In genomic region chr17:37713028-37713431, GRCh38 we compare ENCODE assay signal across 18 cellular contexts. TPM values are rescaled to one million over a fixed set of nuclear protein-coding genes. Genes with fewer than 3 reads are reported as not detected.
A peak's percentile ranks its signal among the peaks of the same experiment; 100 is the strongest.
DNase-seq lines count a peak whose midpoint lies in the region; ATAC-seq and TF ChIP-seq lines count a peak whose summit lies in the region.
"Had no signal": no experiment of that assay in that cellular context is flagged by ENCODE, and none has a peak within 500 bp of the region (broad histone marks: within the 10 kb centered on the region; RNA-seq: fewer than 3 reads in every experiment).

No MANE protein-coding gene starts in this region.

- TF ChIP-seq EP300 in upper lobe of left lung (IDR thresholded peaks at IDR 0.05), result no peak

- peaks cover 8% of the 10 kb centered on the region for H3K9me3 Mint-ChIP-seq in endodermal cell
- H3K9me3 Mint-ChIP-seq: GM23338 had no signal

- no peak overlapping the region for H3K4me3 ChIP-seq in endodermal cell (ENCODE audit: low read length)
- no peak overlapping the region for H3K4me3 ChIP-seq in lower lobe of right lung
- no peak overlapping the region for H3K4me3 ChIP-seq in upper lobe of left lung
- H3K4me3 ChIP-seq: GM23338, SJSA1 had no signal

- H3K27ac ChIP-seq in endodermal cell (ENCODE audit: low read depth, low read length) (no peak overlapping the region), lower lobe of right lung (peak overlapping the region; percentile 33), upper lobe of left lung (peak overlapping the region; percentile 7 to 51 (median 25))
- H3K27ac ChIP-seq: HL-60, SJSA1 had no signal

- peak; percentile 0 for DNase-seq in NCI-H1436 (lab: John Stamatoyannopoulos, UW)
- DNase-seq in NCI-H1436 treated with DMSO at 0.1 percent for 48 hours (lab: John Stamatoyannopoulos, UW), result no peak
- no peak for DNase-seq in endodermal cell
- no peak for DNase-seq in lower lobe of right lung
- DNase-seq in upper lobe of left lung, result no peak
- DNase-seq in NCI-H69 (lab: John Stamatoyannopoulos, UW), result no peak
- no peak for DNase-seq in AML-193 (lab: John Stamatoyannopoulos, UW)
- DNase-seq: DND-41, GDM1, KBM-7, NCI-H2081 treated with DMSO at 0.1 percent for 48 hours, NCI-H524, PC-3 had no signal

- WGBS in endodermal cell (ENCODE audit: insufficient coverage in 1 of 2, insufficient read length in 1 of 2), 2 experiments, result 88 to 90% methylated on average over 4 to 6 of the region's 6 CpGs
- WGBS in upper lobe of left lung, 2 donors, result 44 to 54% methylated on average over 6 of the region's 6 CpGs

- H3K36me3 Mint-ChIP-seq in endodermal cell (ENCODE audit: low read depth), result peaks cover 72% of the 10 kb centered on the region

- no peaks in the 10 kb centered on the region for H3K27me3 Mint-ChIP-seq in endodermal cell (ENCODE audit: insufficient read depth)

- H3K27me3 ChIP-seq in endodermal cell (ENCODE audit: control insufficient read depth, insufficient read depth, low read length, poor library complexity, severe bottlenecking) (no peaks in the 10 kb centered on the region), lower lobe of right lung (ENCODE audit: low read depth) (no peaks in the 10 kb centered on the region), upper lobe of left lung (no peaks in the 10 kb centered on the region)
- H3K27me3 ChIP-seq: SJSA1 had no signal

- H3K36me3 ChIP-seq in endodermal cell (ENCODE audit: control insufficient read depth, insufficient read depth, low read length), result peaks cover 58% of the 10 kb centered on the region
- H3K36me3 ChIP-seq in lower lobe of right lung, result no peaks in the 10 kb centered on the region
- no peaks in the 10 kb centered on the region for H3K36me3 ChIP-seq in upper lobe of left lung
- H3K36me3 ChIP-seq: SJSA1 had no signal

- H3K4me1 ChIP-seq in endodermal cell (ENCODE audit: control insufficient read depth, insufficient read depth, low read length) (peaks cover 19% of the 10 kb centered on the region), lower lobe of right lung (peaks cover 9% of the 10 kb centered on the region), upper lobe of left lung (peaks cover 0 to 50% (median 19%) of the 10 kb centered on the region in 4 donors)

- H3K9me3 ChIP-seq in endodermal cell (ENCODE audit: control insufficient read depth, low read length), result peaks cover 9% of the 10 kb centered on the region
- no peaks in the 10 kb centered on the region for H3K9me3 ChIP-seq in lower lobe of right lung
- no peaks in the 10 kb centered on the region for H3K9me3 ChIP-seq in upper lobe of left lung
- H3K9me3 ChIP-seq: SJSA1 had no signal

- H3K4me3 Mint-ChIP-seq in endodermal cell, result no peak overlapping the region
- H3K4me3 Mint-ChIP-seq: GM23338 had no signal

- ATAC-seq in lower lobe of right lung (no peak), upper lobe of left lung (ENCODE audit: low FRiP score in 2 of 2) (no peak), HG03095 (IDR thresholded peaks at IDR 0.05; ENCODE audit: unreplicated experiment) (no peak)
- ATAC-seq: GM23338, PC-3 had no signal

- peaks cover 77% of the 10 kb centered on the region for H3K4me1 Mint-ChIP-seq in endodermal cell

- intact Hi-C loops in lower lobe of right lung (cut with DNase I), result no loop called here

- no peak overlapping the region for H3K9ac ChIP-seq in endodermal cell (ENCODE audit: extremely low read depth, low read length, poor library complexity, severe bottlenecking)

- no peak for TF ChIP-seq POLR2A in upper lobe of left lung (IDR thresholded peaks at IDR 0.05)

- no peak for TF ChIP-seq CTCF in endodermal cell (conservative IDR thresholded peaks at IDR 0.05)
- TF ChIP-seq CTCF in lower lobe of right lung (IDR thresholded peaks at IDR 0.05), result no peak
- TF ChIP-seq CTCF in upper lobe of left lung (IDR thresholded peaks at IDR 0.05), result no peak

- peak overlapping the region; percentile 48 for H3K27ac Mint-ChIP-seq in endodermal cell
- H3K27ac Mint-ChIP-seq: GM23338 had no signal

RNA-seq across cellular contexts. Expression of gene HNF1B, which starts 31.8 kb away (rescaled TPM):
- 10 to 100 TPM; 39.7 to 42.7 TPM for total RNA-seq in endodermal cell
- 4.9 TPM for polyA plus RNA-seq in endodermal cell (2013, experiment 1 of 2)
- polyA plus RNA-seq in endodermal cell (2013, experiment 2 of 2), result 3.9 TPM
- total RNA-seq in lower lobe of right lung, result 15.2 TPM
- 10 to 100 TPM; 14.4 to 31.4 (median 16.0) TPM for total RNA-seq in upper lobe of left lung
- total RNA-seq: A172, SJSA1 had no signal
